ENCODE assay signal across 10 cellular contexts in genomic region chr9:130766904-130767262, GRCh38.
DNase-seq lines count a peak whose midpoint lies in the region; ATAC-seq, FAIRE-seq and TF ChIP-seq lines count a peak whose summit lies in the region.
"Had no signal": no experiment of that assay in that cellular context is flagged by ENCODE, and none has a peak within 500 bp of the region (broad histone marks: within the 10 kb centered on the region; RNA-seq: fewer than 3 reads in every experiment).

No MANE protein-coding gene starts in this region.

- peak overlapping the region; percentile 4; the same call in 1 of the 2 replicates for H3K9ac ChIP-seq in HUES64 (ENCODE audit: low read depth, low read length)

- FAIRE-seq in small intestine (lab: Jason Lieb, UNC), result no peak

- H3K27me3 Mint-ChIP-seq in activated CD8-positive, alpha-beta T cell treated with anti-CD3 and anti-CD28 coated beads for 36 hours, result no peaks in the 10 kb centered on the region

- H3K36me3 ChIP-seq in HUES64 (ENCODE audit: insufficient read depth, low read length) (no peaks in the 10 kb centered on the region), small intestine (ENCODE audit: control insufficient read depth in 2 of 2, insufficient read depth in 2 of 2, low read length in 2 of 2) (no peaks in the 10 kb centered on the region)

- H3K36me3 Mint-ChIP-seq in activated CD8-positive, alpha-beta T cell treated with anti-CD3 and anti-CD28 coated beads for 36 hours (ENCODE audit: low read depth), result no peaks in the 10 kb centered on the region

- intact Hi-C loops in activated CD8-positive, alpha-beta T cell treated with anti-CD3 and anti-CD28 coated beads for 36 hours (cut with micrococcal nuclease), result no loop called here

- POLR2A ChIA-PET in activated CD8-positive, alpha-beta T cell treated with anti-CD3 and anti-CD28 coated beads for 36 hours (lab: Charles Lee), result interaction anchor here (2.0 kb wide), 1 partner anchor 68 kb away, joined by 4 read pairs; the partner anchor contains the start of gene ABL1

- H3K27ac ChIP-seq in HUES64 (ENCODE audit: low read depth, low read length), result no peak overlapping the region
- peak overlapping the region; percentile 38 to 57 for H3K27ac ChIP-seq in small intestine (ENCODE audit: low read depth in 1 of 2, low read length in 1 of 2)

- CTCF ChIA-PET in activated CD8-positive, alpha-beta T cell treated with anti-CD3 and anti-CD28 coated beads for 36 hours (lab: Charles Lee), result interaction anchor here (0.8 to 1.4 kb wide), 4 partner anchors 67 to 280 kb away, joined by 3 to 4 read pairs (median 3); no protein-coding TSS in a partner anchor

- H3K9me3 Mint-ChIP-seq in activated CD8-positive, alpha-beta T cell treated with anti-CD3 and anti-CD28 coated beads for 36 hours, result no peaks in the 10 kb centered on the region

- no peak for DNase-seq in activated CD8-positive, alpha-beta T cell treated with anti-CD3 and anti-CD28 coated beads for 36 hours
- no peak for DNase-seq in left lobe of liver (ENCODE audit: low spot score)
- DNase-seq in small intestine, result peak; percentile 18
- DNase-seq in NCI-H1694 treated with DMSO at 0.1 percent for 48 hours (lab: John Stamatoyannopoulos, UW), result no peak
- no peak for DNase-seq in OCI-M2 (lab: John Stamatoyannopoulos, UW; ENCODE audit: unreplicated experiment)
- DNase-seq: NCI-H1417 treated with DMSO at 0.1 percent for 48 hours; NK-92 treated with Interleukin-12 subunit alpha and Interleukin-12 subunit beta, amount 100 ng/mL, for 24 hours; T-helper 9 cell had no signal

- TF ChIP-seq CTCF in activated CD8-positive, alpha-beta T cell treated with anti-CD3 and anti-CD28 coated beads for 36 hours (IDR thresholded peaks at IDR 0.05), result no peak

- H3K9me3 ChIP-seq in HUES64 (ENCODE audit: insufficient read depth, low read depth, low read length) (no peaks in the 10 kb centered on the region), small intestine (ENCODE audit: control insufficient read depth, low read depth) (no peaks in the 10 kb centered on the region)

- 78% methylated on average over 4 of the region's 4 CpGs for WGBS in HUES64
- WGBS in small intestine, 3 donors, result 36 to 43% (median 37%) methylated on average over 4 of the region's 4 CpGs

- H3K4me3 Mint-ChIP-seq in activated CD8-positive, alpha-beta T cell treated with anti-CD3 and anti-CD28 coated beads for 36 hours, result no peak overlapping the region

- H3K4me1 ChIP-seq in HUES64 (ENCODE audit: insufficient read depth, low read length) (peaks cover 25% of the 10 kb centered on the region), small intestine (ENCODE audit: control insufficient read depth in 2 of 2, insufficient read depth in 1 of 2, low read depth in 1 of 2, low read length in 1 of 2) (peaks cover 5 to 26% of the 10 kb centered on the region in 2 donors)

- no peak for ATAC-seq in activated CD8-positive, alpha-beta T cell treated with anti-CD3 and anti-CD28 coated beads for 36 hours
- peak; percentile 10 for ATAC-seq in left lobe of liver
- ATAC-seq in GM18868 (IDR thresholded peaks at IDR 0.05; ENCODE audit: unreplicated experiment), result no peak

- H3K27me3 ChIP-seq in HUES64 (ENCODE audit: insufficient read depth, low read length), result no peaks in the 10 kb centered on the region
- H3K27me3 ChIP-seq in small intestine (ENCODE audit: control insufficient read depth in 2 of 2, insufficient read depth in 2 of 2, low read length in 2 of 2), result no peaks in the 10 kb centered on the region

- H3K4me3 ChIP-seq in HUES64 (ENCODE audit: low read length), result no peak overlapping the region
- H3K4me3 ChIP-seq in small intestine (ENCODE audit: low read depth in 1 of 2, low read length in 2 of 2), result no peak overlapping the region

- peaks cover 51% of the 10 kb centered on the region for H3K4me1 Mint-ChIP-seq in activated CD8-positive, alpha-beta T cell treated with anti-CD3 and anti-CD28 coated beads for 36 hours (ENCODE audit: low read depth)

- peak overlapping the region; percentile 62 for H3K27ac Mint-ChIP-seq in activated CD8-positive, alpha-beta T cell treated with anti-CD3 and anti-CD28 coated beads for 36 hours
